In genomic region chr14:79111963-79112362, GRCh38 we compare ENCODE assay signal across 14 cellular contexts.
"Had no signal": no experiment of that assay in that cellular context is flagged by ENCODE, and none has a peak within 500 bp of the region (broad histone marks: within the 10 kb centered on the region; RNA-seq: fewer than 3 reads in every experiment).

No MANE protein-coding gene starts in this region.

- H3K9me3 ChIP-seq: stomach, tibial artery had no signal

- H3K9me3 Mint-ChIP-seq: activated CD4-positive, alpha-beta T cell treated with anti-CD3 and anti-CD28 coated beads, Interleukin-2, amount 10 ng/mL, durations not matched to agents 7 days and 5 days; nephron had no signal

- H3K27me3 ChIP-seq: stomach, tibial artery had no signal

- DNase-seq: activated CD4-positive, alpha-beta T cell treated with anti-CD3 and anti-CD28 coated beads, Interleukin-2, amount 10 ng/mL, durations not matched to agents 7 days and 5 days; activated CD4-positive, CD25-positive, alpha-beta regulatory T cell; activated CD8-positive, alpha-beta memory T cell treated with anti-CD3 and anti-CD28 coated beads for 24 hours; activated naive CD4-positive, alpha-beta T cell treated with anti-CD3 and anti-CD28 coated beads for 36 hours; caudate nucleus; cortex of kidney; effector memory CD8-positive, alpha-beta T cell; stomach; tibial artery had no signal

- H3K4me3 ChIP-seq: SK-N-MC, skin epidermis, stomach, tibial artery had no signal

- H3K27ac Mint-ChIP-seq: activated CD4-positive, alpha-beta T cell treated with anti-CD3 and anti-CD28 coated beads, Interleukin-2, amount 10 ng/mL, durations not matched to agents 7 days and 5 days; activated naive CD4-positive, alpha-beta T cell treated with anti-CD3 and anti-CD28 coated beads for 36 hours; effector memory CD8-positive, alpha-beta T cell; nephron; T-helper 1 cell treated with Interleukin-12 subunit alpha and Interleukin-12 subunit beta and Interleukin-4 antibody, amounts not matched to agents 30 μg/mL and 1 μg/mL, for 36 hours had no signal

- H3K4me1 Mint-ChIP-seq: activated CD4-positive, alpha-beta T cell treated with anti-CD3 and anti-CD28 coated beads, Interleukin-2, amount 10 ng/mL, durations not matched to agents 7 days and 5 days; nephron had no signal

- H3K27ac ChIP-seq: epithelial cell of prostate, SK-N-MC, skin epidermis, tibial artery had no signal

- H3K4me3 Mint-ChIP-seq: activated CD4-positive, alpha-beta T cell treated with anti-CD3 and anti-CD28 coated beads, Interleukin-2, amount 10 ng/mL, durations not matched to agents 7 days and 5 days; activated naive CD4-positive, alpha-beta T cell treated with anti-CD3 and anti-CD28 coated beads for 36 hours; effector memory CD8-positive, alpha-beta T cell; nephron; T-helper 1 cell treated with Interleukin-12 subunit alpha and Interleukin-12 subunit beta and Interleukin-4 antibody, amounts not matched to agents 30 μg/mL and 1 μg/mL, for 36 hours had no signal

- H3K36me3 ChIP-seq: stomach, tibial artery had no signal

- H3K4me1 ChIP-seq: stomach had no signal

- ATAC-seq: effector memory CD8-positive, alpha-beta T cell had no signal

- H3K27me3 Mint-ChIP-seq: activated CD4-positive, alpha-beta T cell treated with anti-CD3 and anti-CD28 coated beads, Interleukin-2, amount 10 ng/mL, durations not matched to agents 7 days and 5 days; effector memory CD8-positive, alpha-beta T cell had no signal
